In genomic region chr20:20712474-20713243, GRCh38 we compare ENCODE assay signal across 1 cellular context.
TF ChIP-seq lines count a peak whose summit lies in the region.

TSS of gene RALGAPA2 (minus strand) at chr20:20712644. CDS start at chr20:20712480, 164 bp downstream.

TF ChIP-seq in HepG2, 621 proteins besides CTCF, POLR2A, EP300 and RAD21 (continued from another document and continues in another):
- TF ChIP-seq HOMEZ (CRISPR knock-in tag; IDR thresholded peaks at IDR 0.05; ENCODE audit: low read depth): peak; percentile 20; the same call in 1 of the 2 replicates
- TF ChIP-seq SP4 (CRISPR knock-in tag; IDR thresholded peaks at IDR 0.05): peak; percentile 99
- TF ChIP-seq PRDM10 (CRISPR knock-in tag; IDR thresholded peaks at IDR 0.05; ENCODE audit: low read depth): no peak
- peak; percentile 83 for TF ChIP-seq HOXA3 (CRISPR knock-in tag; IDR thresholded peaks at IDR 0.05)
- no peak for TF ChIP-seq ZNF7 (CRISPR knock-in tag; IDR thresholded peaks at IDR 0.05)
- TF ChIP-seq HNF4A (CRISPR knock-in tag; IDR thresholded peaks at IDR 0.05): no peak; the same call in 1 of the 2 replicates
- peak; percentile 61; the same call in 1 of the 2 replicates for TF ChIP-seq ZNF331 (CRISPR knock-in tag; IDR thresholded peaks at IDR 0.05)
- no peak for TF ChIP-seq ATRX (CRISPR knock-in tag; IDR thresholded peaks at IDR 0.05; ENCODE audit: borderline replicate concordance)
- no peak for TF ChIP-seq SETDB1 (CRISPR knock-in tag; IDR thresholded peaks at IDR 0.05; ENCODE audit: borderline replicate concordance)
- no peak for TF ChIP-seq AGO2 (optimal IDR thresholded peaks at IDR 0.05; ENCODE audit: low read depth, low read length)
- no peak for TF ChIP-seq FLYWCH1 (CRISPR knock-in tag; IDR thresholded peaks at IDR 0.05)
- TF ChIP-seq FOXJ3 (CRISPR knock-in tag; IDR thresholded peaks at IDR 0.05; ENCODE audit: borderline replicate concordance): no peak
- TF ChIP-seq RFX5 (IDR thresholded peaks at IDR 0.05; ENCODE audit: low read depth, low read length): peak; percentile 70; the same call in 1 of the 2 replicates
- TF ChIP-seq TFAP4 (IDR thresholded peaks at IDR 0.05; ENCODE audit: borderline replicate concordance, low read depth): peak; percentile 78; the same call in 1 of the 2 replicates
- TF ChIP-seq ZNF121 (CRISPR knock-in tag; IDR thresholded peaks at IDR 0.05): no peak; the same call in 1 of the 2 replicates
- no peak for TF ChIP-seq TCF7 (IDR thresholded peaks at IDR 0.05; ENCODE audit: low read depth)
- peak; percentile 16 for TF ChIP-seq TBL1XR1 (IDR thresholded peaks at IDR 0.05; ENCODE audit: borderline replicate concordance, low read length, partially characterized antibody)
- TF ChIP-seq ZNF724P (CRISPR knock-in tag; IDR thresholded peaks at IDR 0.05; ENCODE audit: borderline replicate concordance): peak; percentile 97
- no peak; the same call in 1 of the 2 replicates for TF ChIP-seq BRCA1 (CRISPR knock-in tag; IDR thresholded peaks at IDR 0.05)
- TF ChIP-seq PRDM15 (CRISPR knock-in tag; IDR thresholded peaks at IDR 0.05): no peak
- TF ChIP-seq JUND (CRISPR knock-in tag; IDR thresholded peaks at IDR 0.05): no peak
- TF ChIP-seq KDM5A (IDR thresholded peaks at IDR 0.05; ENCODE audit: borderline replicate concordance, low read length): peak; percentile 71; the same call in 1 of the 2 replicates
- TF ChIP-seq ZNF572 (CRISPR knock-in tag; IDR thresholded peaks at IDR 0.05): peak; percentile 95; the same call in 1 of the 2 replicates
- TF ChIP-seq TERF1 (CRISPR knock-in tag; IDR thresholded peaks at IDR 0.05): no peak
- TF ChIP-seq NR3C1 (CRISPR knock-in tag; IDR thresholded peaks at IDR 0.05): no peak
- TF ChIP-seq POGZ (CRISPR knock-in tag; IDR thresholded peaks at IDR 0.05): peak; percentile 90
- no peak for TF ChIP-seq TEAD2 (CRISPR knock-in tag; IDR thresholded peaks at IDR 0.05)
- peak; percentile 14; the same call in 1 of the 2 replicates for TF ChIP-seq UBTF (CRISPR knock-in tag; IDR thresholded peaks at IDR 0.05)
- TF ChIP-seq SALL1 (CRISPR knock-in tag; IDR thresholded peaks at IDR 0.05): peak; percentile 79
- 0 out of 2 replicates have a peak, but pooled peaks have one; percentile 1 for TF ChIP-seq MAFF (IDR thresholded peaks at IDR 0.05; ENCODE audit: low read depth, low read length)
- no peak for TF ChIP-seq ZNF496 (CRISPR knock-in tag; IDR thresholded peaks at IDR 0.05; ENCODE audit: insufficient replicate concordance)
- peak; percentile 78; the same call in 1 of the 2 replicates for TF ChIP-seq ZC3H13 (CRISPR knock-in tag; IDR thresholded peaks at IDR 0.05)
- 0 out of 2 replicates have a peak, but pooled peaks have one; percentile 15 for TF ChIP-seq KDM6A (CRISPR knock-in tag; IDR thresholded peaks at IDR 0.05; ENCODE audit: low read depth)
- TF ChIP-seq BORCS8-MEF2B (CRISPR knock-in tag; IDR thresholded peaks at IDR 0.05): no peak; the same call in none of the 2 replicates
- peak; percentile 95; the same call in 1 of the 2 replicates for TF ChIP-seq KLF12 (CRISPR knock-in tag; IDR thresholded peaks at IDR 0.05; ENCODE audit: borderline replicate concordance)
- no peak for TF ChIP-seq ELF4 (CRISPR knock-in tag; IDR thresholded peaks at IDR 0.05; ENCODE audit: borderline replicate concordance)
- TF ChIP-seq ZNF562 (CRISPR knock-in tag; IDR thresholded peaks at IDR 0.05; ENCODE audit: borderline replicate concordance): no peak
- TF ChIP-seq ZNF354B (CRISPR knock-in tag; IDR thresholded peaks at IDR 0.05): 0 out of 2 replicates have a peak, but pooled peaks have one; percentile 16
- no peak for TF ChIP-seq ZBTB21 (CRISPR knock-in tag; IDR thresholded peaks at IDR 0.05)
- peak; percentile 97 for TF ChIP-seq ZNF605 (CRISPR knock-in tag; IDR thresholded peaks at IDR 0.05)
- TF ChIP-seq CREM (IDR thresholded peaks at IDR 0.05): peak; percentile 99
- TF ChIP-seq CREM (CRISPR knock-in tag; IDR thresholded peaks at IDR 0.05): 0 out of 2 replicates have a peak, but pooled peaks have one; percentile 35
- TF ChIP-seq NFATC3 (CRISPR knock-in tag; IDR thresholded peaks at IDR 0.05): no peak
- TF ChIP-seq BCLAF1 (IDR thresholded peaks at IDR 0.05): no peak
- 0 out of 2 replicates have a peak, but pooled peaks have one; percentile 73 for TF ChIP-seq FIP1L1 (IDR thresholded peaks at IDR 0.05; ENCODE audit: borderline replicate concordance, insufficient read depth, low read depth, low read length)
- TF ChIP-seq PHF21A (CRISPR knock-in tag; IDR thresholded peaks at IDR 0.05): peak; percentile 81
- no peak for TF ChIP-seq ZFP36L2 (CRISPR knock-in tag; IDR thresholded peaks at IDR 0.05)
- no peak for TF ChIP-seq ZFP41 (CRISPR knock-in tag; IDR thresholded peaks at IDR 0.05; ENCODE audit: borderline replicate concordance)
- no peak for TF ChIP-seq ARNTL (CRISPR knock-in tag; IDR thresholded peaks at IDR 0.05)
- peak; percentile 70; the same call in 1 of the 2 replicates for TF ChIP-seq FOXO1 (CRISPR knock-in tag; IDR thresholded peaks at IDR 0.05)
- no peak for TF ChIP-seq KAT2B (IDR thresholded peaks at IDR 0.05; ENCODE audit: borderline replicate concordance, low read depth, low read length)
- no peak; the same call in 1 of the 2 replicates for TF ChIP-seq ZNF83 (CRISPR knock-in tag; IDR thresholded peaks at IDR 0.05; ENCODE audit: borderline replicate concordance)
- peak; percentile 91 for TF ChIP-seq FOXK1 (CRISPR knock-in tag; IDR thresholded peaks at IDR 0.05; ENCODE audit: borderline replicate concordance, low read depth)
- TF ChIP-seq ZZZ3 (CRISPR knock-in tag; IDR thresholded peaks at IDR 0.05; ENCODE audit: borderline replicate concordance): peak; percentile 94; the same call in 1 of the 2 replicates
- no peak for TF ChIP-seq ATM (IDR thresholded peaks at IDR 0.05; ENCODE audit: borderline replicate concordance)
- no peak for TF ChIP-seq ZNF672 (CRISPR knock-in tag; IDR thresholded peaks at IDR 0.05)
